8 cellular contexts compared by ENCODE assay signal in genomic region chr16:1942810-1943726, GRCh38. TPM values are rescaled to one million over a fixed set of nuclear protein-coding genes. Genes with fewer than 3 reads are reported as not detected.
A peak's percentile ranks its signal among the peaks of the same experiment; 100 is the strongest.
DNase-seq lines count a peak whose midpoint lies in the region; ATAC-seq and TF ChIP-seq lines count a peak whose summit lies in the region.

Gene MSRB1 (minus strand): TSS chr16:1943199. CDS start chr16:1943156, 43 bp downstream.

- CTCF ChIA-PET in T-cell (lab: Charles Lee), result interaction anchor here in 1 of 2 donors (1.1 kb wide), 1 partner anchor 61 kb away, joined by 3 read pairs; no protein-coding TSS in a partner anchor

- no peaks in the 10 kb centered on the region for H3K9me3 Mint-ChIP-seq in T-cell

- intact Hi-C loops in posterior cingulate gyrus (cut with DNase I), result no loop called here

- H3K36me3 ChIP-seq in cardiac muscle cell, result no peaks in the 10 kb centered on the region
- peaks cover 3 to 31% (median 29%) of the 10 kb centered on the region in 4 donors for H3K36me3 ChIP-seq in upper lobe of left lung

- H3K4me1 Mint-ChIP-seq in T-cell, result peaks cover 6 to 23% (median 14%) of the 10 kb centered on the region in 3 donors

- no peaks in the 10 kb centered on the region for H3K9me3 ChIP-seq in cardiac muscle cell (ENCODE audit: low read depth)
- no peaks in the 10 kb centered on the region for H3K9me3 ChIP-seq in upper lobe of left lung

- peak within 1 kb of the TSS; percentile 63 to 85 for H3K27ac Mint-ChIP-seq in T-cell

- WGBS in adipose tissue, 3 donors, result 1% methylated on average over 75 to 77 of the region's 77 CpGs
- 2 to 4% methylated on average over 45 to 49 of the region's 77 CpGs for WGBS in upper lobe of left lung, 2 donors

- H3K4me3 Mint-ChIP-seq in T-cell, result peak within 1 kb of the TSS; percentile 80 to 89 (median 82)

- TF ChIP-seq EP300 in upper lobe of left lung (IDR thresholded peaks at IDR 0.05), result no peak

- H3K27ac ChIP-seq in adipose tissue (ENCODE audit: low read depth, low read length), result no peak within 1 kb of the TSS
- no peak within 1 kb of the TSS for H3K27ac ChIP-seq in cardiac muscle cell
- H3K27ac ChIP-seq in upper lobe of left lung, result peak within 1 kb of the TSS; percentile 80 to 96 (median 88)

- H3K27me3 Mint-ChIP-seq in T-cell, result no peaks in the 10 kb centered on the region

- peaks cover 1% of the 10 kb centered on the region for H3K36me3 Mint-ChIP-seq in T-cell

- DNase-seq in NCI-H1436 treated with DMSO at 0.1 percent for 48 hours (lab: John Stamatoyannopoulos, UW), result peak; percentile 88
- DNase-seq in T-cell, result peak; percentile 94 to 99 (median 98)
- DNase-seq in cardiac muscle cell (ENCODE audit: low read depth in 1 of 2, low spot score in 1 of 2), result peak; percentile 99 to 100
- DNase-seq in posterior cingulate gyrus, result peak; percentile 98 to 100 (median 100)
- DNase-seq in upper lobe of left lung, result peak; percentile 98 to 100

- POLR2A ChIA-PET in T-cell (lab: Charles Lee), result interaction anchor here (0.5 to 1.0 kb wide), 4 partner anchors 14 to 212 kb away, joined by 3 to 12 read pairs (median 5); partner anchors contain the start of genes RPS2 (in 1 of the 2) and TRAF7 (in 1 of the 2)

- H3K4me1 ChIP-seq in cardiac muscle cell (ENCODE audit: low read depth) (no peaks in the 10 kb centered on the region), upper lobe of left lung (peaks cover 13 to 23% (median 16%) of the 10 kb centered on the region in 4 donors)

- H3K27me3 ChIP-seq in cardiac muscle cell (no peaks in the 10 kb centered on the region), upper lobe of left lung (no peaks in the 10 kb centered on the region)

- peak; percentile 89 for ATAC-seq in HG02840 (IDR thresholded peaks at IDR 0.05; ENCODE audit: low FRiP score, unreplicated experiment)
- ATAC-seq in T-cell (replicated peaks in 1 of 4), result peak; percentile 97 to 99 (median 98)
- ATAC-seq in upper lobe of left lung (ENCODE audit: low FRiP score in 2 of 2), result peak; percentile 98

- peak; percentile 43 to 95 (median 68) for TF ChIP-seq POLR2A in upper lobe of left lung (IDR thresholded peaks at IDR 0.05)

- peak within 1 kb of the TSS; percentile 65 for H3K4me3 ChIP-seq in GM12875 (ENCODE audit: low read depth, low read length)
- peak within 1 kb of the TSS; percentile 73 for H3K4me3 ChIP-seq in cardiac muscle cell
- H3K4me3 ChIP-seq in upper lobe of left lung, result peak within 1 kb of the TSS; percentile 77 to 96 (median 91)

- TF ChIP-seq CTCF in GM12875 (IDR thresholded peaks at IDR 0.05; ENCODE audit: borderline replicate concordance, insufficient read depth, low read depth, low read length), result no peak
- TF ChIP-seq CTCF in cardiac muscle cell (IDR thresholded peaks at IDR 0.05; ENCODE audit: low read depth, low read length), result no peak
- peak in 2 of 6 experiments; percentile 12 to 16 for TF ChIP-seq CTCF in upper lobe of left lung (IDR thresholded peaks at IDR 0.05)

RNA-seq across cellular contexts. Expression of gene MSRB1, which starts in this region (rescaled TPM):
- 10 to 100 TPM in 2 of 5 donors, 1 to 10 TPM in 3; 5.6 to 11.9 (median 9.6) TPM for total RNA-seq in T-cell
- polyA plus RNA-seq in adipose tissue, result 100 to 1,000 TPM in 1 of 3 donors, 10 to 100 TPM in 2; 74.0 to 108 (median 85.5) TPM
- total RNA-seq in cardiac muscle cell, result 13.6 and 22.4 TPM in 2 replicates
- 27.8 and 35.1 TPM in 2 replicates for polyA plus RNA-seq in cardiac muscle cell
- total RNA-seq in upper lobe of left lung, result 10 to 100 TPM; 18.2 to 45.3 (median 31.9) TPM

Comparison
In these comparisons a context has a peak if more than half of its experiments do, and no peak if none do; other contexts are left out.
1. H3K27ac ChIP-seq: peak in upper lobe of left lung (4 of 4); none in adipose tissue (single experiment) and cardiac muscle cell (single experiment).
2. Peak in every context shown above with its lines, with median percentiles within 50 percentile points of each other: H3K4me3 ChIP-seq, ATAC-seq and DNase-seq.